Comparison of ENCODE assay signal across 9 cellular contexts in the genomic region with DNA sequence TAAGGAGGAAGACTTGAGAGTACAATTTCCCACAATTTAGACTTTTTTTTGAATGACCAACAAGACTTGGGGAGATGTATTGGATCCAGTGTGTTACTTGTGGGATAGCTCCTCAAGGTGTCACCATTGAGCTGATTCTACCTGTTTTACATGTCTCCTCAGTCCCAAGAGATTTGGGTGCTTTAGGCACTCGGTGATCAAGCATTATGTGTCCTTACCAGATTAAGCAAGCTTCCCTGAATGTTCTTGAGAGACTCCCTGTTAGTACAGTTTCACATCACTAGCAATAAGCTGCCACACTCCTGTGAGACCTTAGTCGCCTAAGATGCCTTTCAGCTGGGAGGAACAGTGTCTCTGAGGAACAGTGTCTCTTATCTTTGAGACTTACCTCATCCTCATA.
DNase-seq lines count a peak whose midpoint lies in the region; ATAC-seq and TF ChIP-seq lines count a peak whose summit lies in the region.
"Had no signal": no experiment of that assay in that cellular context is flagged by ENCODE, and none has a peak within 500 bp of the region (broad histone marks: within the 10 kb centered on the region; RNA-seq: fewer than 3 reads in every experiment).

No MANE protein-coding gene starts in this region.

- no peaks in the 10 kb centered on the region for H3K27me3 ChIP-seq in Loucy (ENCODE audit: insufficient read depth, low read length, poor library complexity, severe bottlenecking)

- no peaks in the 10 kb centered on the region for H3K27me3 Mint-ChIP-seq in immature natural killer cell (ENCODE audit: low read depth in 3 of 3)
- H3K27me3 Mint-ChIP-seq in activated naive CD4-positive, alpha-beta T cell treated with anti-CD3 and anti-CD28 coated beads for 36 hours (ENCODE audit: low read depth): no peaks in the 10 kb centered on the region

- no peak overlapping the region for H3K9ac ChIP-seq in Loucy (ENCODE audit: low read depth, low read length, poor library complexity, severe bottlenecking)

- no peak overlapping the region for H3K4me3 ChIP-seq in Loucy (ENCODE audit: low read length, poor library complexity, severe bottlenecking)

- H3K36me3 ChIP-seq in Loucy (ENCODE audit: insufficient read depth, low read length): no peaks in the 10 kb centered on the region

- intact Hi-C loops in activated naive CD4-positive, alpha-beta T cell treated with anti-CD3 and anti-CD28 coated beads for 36 hours (cut with micrococcal nuclease): no loop called here

- no peak overlapping the region for H3K4me3 Mint-ChIP-seq in immature natural killer cell
- no peak overlapping the region for H3K4me3 Mint-ChIP-seq in activated naive CD4-positive, alpha-beta T cell treated with anti-CD3 and anti-CD28 coated beads for 36 hours

- no peaks in the 10 kb centered on the region for H3K9me3 ChIP-seq in Loucy (ENCODE audit: insufficient read depth, low read depth, low read length)

- H3K27ac ChIP-seq in VCaP: no peak overlapping the region

- no peak overlapping the region for H3K4me2 ChIP-seq in Loucy (ENCODE audit: low read depth, low read length, poor library complexity, severe bottlenecking)

- H3F3A ChIP-seq in Loucy (ENCODE audit: low read depth): no peaks in the 10 kb centered on the region

- H3K79me2 ChIP-seq in Loucy (ENCODE audit: insufficient read depth, low read length): no peaks in the 10 kb centered on the region

- no peaks in the 10 kb centered on the region for H4K20me1 ChIP-seq in Loucy (ENCODE audit: insufficient read depth, low read length, poor library complexity, severe bottlenecking)

- TF ChIP-seq CTCF in Loucy (conservative IDR thresholded peaks at IDR 0.05; ENCODE audit: low read length) (peak; percentile 64), VCaP (conservative IDR thresholded peaks at IDR 0.05) (peak; percentile 79)

- peak; percentile 61 for DNase-seq in DMS153 (lab: John Stamatoyannopoulos, UW)
- DNase-seq in left lobe of liver (ENCODE audit: low spot score): no peak
- DNase-seq in DMS114 treated with DMSO at 0.1 percent for 48 hours (lab: John Stamatoyannopoulos, UW; ENCODE audit: unreplicated experiment): no peak
- no peak for DNase-seq in immature natural killer cell
- DNase-seq in activated naive CD4-positive, alpha-beta T cell treated with anti-CD3 and anti-CD28 coated beads for 36 hours: no peak
- DNase-seq: left cardiac atrium had no signal

- H3K4me1 Mint-ChIP-seq in immature natural killer cell: no peaks in the 10 kb centered on the region
- H3K4me1 Mint-ChIP-seq in activated naive CD4-positive, alpha-beta T cell treated with anti-CD3 and anti-CD28 coated beads for 36 hours (ENCODE audit: low read depth): no peaks in the 10 kb centered on the region

- CTCF ChIA-PET in activated naive CD4-positive, alpha-beta T cell treated with anti-CD3 and anti-CD28 coated beads for 36 hours (lab: Charles Lee): interaction anchor here (1.3 kb wide), 1 partner anchor 1551 kb away, joined by 3 read pairs; no protein-coding TSS in a partner anchor

- H3K9me3 Mint-ChIP-seq in immature natural killer cell: no peaks in the 10 kb centered on the region
- peaks cover 10% of the 10 kb centered on the region for H3K9me3 Mint-ChIP-seq in activated naive CD4-positive, alpha-beta T cell treated with anti-CD3 and anti-CD28 coated beads for 36 hours

- H3K9me2 ChIP-seq in Loucy (replicated peaks; ENCODE audit: low read depth, low read length): no peaks in the 10 kb centered on the region

- no peaks in the 10 kb centered on the region for H3K4me1 ChIP-seq in Loucy (ENCODE audit: insufficient read depth, low read length, poor library complexity, severe bottlenecking)

- no peak overlapping the region for H3K27ac Mint-ChIP-seq in immature natural killer cell
- H3K27ac Mint-ChIP-seq in activated naive CD4-positive, alpha-beta T cell treated with anti-CD3 and anti-CD28 coated beads for 36 hours: no peak overlapping the region

- ATAC-seq in GM21381 (IDR thresholded peaks at IDR 0.05; ENCODE audit: unreplicated experiment): peak; percentile 65
- peak; percentile 73 for ATAC-seq in left lobe of liver

- no peaks in the 10 kb centered on the region for H3K36me3 Mint-ChIP-seq in immature natural killer cell
- no peaks in the 10 kb centered on the region for H3K36me3 Mint-ChIP-seq in activated naive CD4-positive, alpha-beta T cell treated with anti-CD3 and anti-CD28 coated beads for 36 hours (ENCODE audit: low read depth)

- H2AFZ ChIP-seq in Loucy (ENCODE audit: low read length): no peak overlapping the region
